Comparison of ENCODE assay signal across 25 cellular contexts in the genomic region with DNA sequence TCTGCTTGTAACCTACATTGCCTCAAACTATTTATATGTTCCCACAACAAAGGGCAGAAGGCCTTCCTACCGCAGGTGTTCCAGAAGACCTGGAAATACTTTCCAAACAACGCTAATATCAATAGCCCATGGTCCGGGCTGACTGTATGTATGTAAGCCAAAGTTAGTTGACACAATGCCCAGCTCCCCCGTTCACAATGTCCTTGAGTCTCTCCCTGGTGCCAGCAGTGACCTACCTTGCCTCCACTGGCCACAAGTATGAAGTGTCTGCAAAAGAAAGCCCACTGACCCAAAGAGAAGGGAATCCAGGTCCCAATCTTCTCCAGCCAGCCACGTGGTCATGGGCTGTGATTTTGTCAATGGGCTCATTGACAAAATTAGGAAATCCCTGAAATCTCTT.
"Had no signal": no experiment of that assay in that cellular context is flagged by ENCODE, and none has a peak within 500 bp of the region (broad histone marks: within the 10 kb centered on the region; RNA-seq: fewer than 3 reads in every experiment).

No MANE protein-coding gene starts in this region.

- H3K4me3 ChIP-seq: lower lobe of right lung, pancreas, prostate gland, sigmoid colon, spleen, suprapubic skin, tibial nerve, uterus had no signal

- H3K36me3 ChIP-seq: lower lobe of right lung, pancreas, prostate gland, sigmoid colon, spleen, suprapubic skin, uterus had no signal

- DNase-seq: hypothalamus; islet precursor cell; lower lobe of right lung; mammary epithelial cell; mesenchymal stem cell; naive thymus-derived CD8-positive, alpha-beta T cell; nucleus accumbens; pancreas; posterior cingulate gyrus; retina; right cardiac atrium; sigmoid colon; small intestine; spleen; stimulated activated CD4-positive, alpha-beta T cell treated with anti-CD3 and anti-CD28 coated beads, Interleukin-4, amount 100 ng/mL, for 24 hours; stimulated activated naive CD4-positive, alpha-beta T cell; uterus had no signal

- H3K27me3 ChIP-seq: pancreas, sigmoid colon, spleen, suprapubic skin, tibial nerve, uterus had no signal

- H3K27ac ChIP-seq: lower lobe of right lung, pancreas, prostate gland, sigmoid colon, spleen, suprapubic skin, tibial nerve, uterus had no signal

- H3K4me3 Mint-ChIP-seq: naive thymus-derived CD8-positive, alpha-beta T cell; nephron; neural crest cell; stimulated activated effector memory CD8-positive, alpha-beta T cell treated with anti-CD3 and anti-CD28 coated beads, Interleukin-12 subunit alpha, Interleukin-12 subunit beta, amount 100 ng/mL, for 72 hours; stimulated activated naive CD8-positive, alpha-beta T cell treated with anti-CD3 and anti-CD28 coated beads, Interleukin-15, Interleukin-2, amounts not matched to agents 100 ng/mL and 50 ng/mL, for 24 hours; type B pancreatic cell had no signal

- H3K9me3 ChIP-seq: lower lobe of right lung, pancreas, prostate gland, sigmoid colon, tibial nerve, uterus had no signal

- H3K4me1 ChIP-seq: lower lobe of right lung, pancreas, prostate gland, sigmoid colon, suprapubic skin, uterus had no signal

- H3K27ac Mint-ChIP-seq: nephron; stimulated activated effector memory CD8-positive, alpha-beta T cell treated with anti-CD3 and anti-CD28 coated beads, Interleukin-12 subunit alpha, Interleukin-12 subunit beta, amount 100 ng/mL, for 72 hours; stimulated activated naive CD8-positive, alpha-beta T cell treated with anti-CD3 and anti-CD28 coated beads, Interleukin-15, Interleukin-2, amounts not matched to agents 100 ng/mL and 50 ng/mL, for 24 hours; type B pancreatic cell had no signal

- ATAC-seq: lower lobe of right lung; naive thymus-derived CD8-positive, alpha-beta T cell; right cardiac atrium; stimulated activated effector memory CD8-positive, alpha-beta T cell treated with anti-CD3 and anti-CD28 coated beads, Interleukin-12 subunit alpha, Interleukin-12 subunit beta, amount 100 ng/mL, for 72 hours had no signal

- H3K27me3 Mint-ChIP-seq: type B pancreatic cell had no signal

- H3K9me3 Mint-ChIP-seq: stimulated activated effector memory CD8-positive, alpha-beta T cell treated with anti-CD3 and anti-CD28 coated beads, Interleukin-12 subunit alpha, Interleukin-12 subunit beta, amount 100 ng/mL, for 72 hours; type B pancreatic cell had no signal

- H3K4me1 Mint-ChIP-seq: nephron; stimulated activated effector memory CD8-positive, alpha-beta T cell treated with anti-CD3 and anti-CD28 coated beads, Interleukin-12 subunit alpha, Interleukin-12 subunit beta, amount 100 ng/mL, for 72 hours had no signal

- H3K36me3 Mint-ChIP-seq: stimulated activated effector memory CD8-positive, alpha-beta T cell treated with anti-CD3 and anti-CD28 coated beads, Interleukin-12 subunit alpha, Interleukin-12 subunit beta, amount 100 ng/mL, for 72 hours; type B pancreatic cell had no signal
